ENCODE assay signal across 8 cellular contexts in genomic region chr1:160997323-160998038, GRCh38. TPM values are rescaled to one million over a fixed set of nuclear protein-coding genes. Genes with fewer than 3 reads are reported as not detected.
DNase-seq lines count a peak whose midpoint lies in the region; ATAC-seq and TF ChIP-seq lines count a peak whose summit lies in the region.

No MANE protein-coding gene starts in this region.

- TF ChIP-seq CTCF in PC-3 (conservative IDR thresholded peaks at IDR 0.05; ENCODE audit: low read depth, low read length), result peak; percentile 82
- peak; percentile 72 for TF ChIP-seq CTCF in foreskin keratinocyte (conservative IDR thresholded peaks at IDR 0.05)
- peak in 1 of 3 donors; percentile 49 for TF ChIP-seq CTCF in omental fat pad (IDR thresholded peaks at IDR 0.05)

- H3K4me3 ChIP-seq in PC-3 (ENCODE audit: low read length), result no peak overlapping the region

- H3K9ac ChIP-seq in PC-3 (ENCODE audit: low read length), result no peak overlapping the region

- H3K27me3 ChIP-seq in PC-3 (ENCODE audit: low read length) (no peaks in the 10 kb centered on the region), foreskin keratinocyte (no peaks in the 10 kb centered on the region)

- no peak overlapping the region for H2AFZ ChIP-seq in PC-3 (ENCODE audit: low read length)

- peaks cover 43% of the 10 kb centered on the region for H3K36me3 ChIP-seq in PC-3 (ENCODE audit: low read depth, low read length)

- CTCF ChIA-PET in PC-3 (lab: Charles Lee), result interaction anchor here (0.6 to 1.7 kb wide), 6 partner anchors 10 to 103 kb away, joined by 3 to 54 read pairs (median 6); partner anchors contain the start of genes F11R, KLHDC9 and USF1

- POLR2A ChIA-PET in PC-3 (lab: Charles Lee; ENCODE audit: unreplicated experiment), result interaction anchor here (0.6 to 1.3 kb wide), 4 partner anchors 10 to 155 kb away, joined by 3 to 18 read pairs (median 6); partner anchors contain the start of gene F11R

- ATAC-seq in GM21390 (IDR thresholded peaks at IDR 0.05; ENCODE audit: unreplicated experiment), result peak; percentile 54
- peak; percentile 73 for ATAC-seq in PC-3
- peak; percentile 57 for ATAC-seq in foreskin keratinocyte
- peak; percentile 87 for ATAC-seq in omental fat pad (ENCODE audit: low FRiP score)
- no peak for ATAC-seq in GM18858 (IDR thresholded peaks at IDR 0.05; ENCODE audit: unreplicated experiment)
- no peak for ATAC-seq in HG03565 (IDR thresholded peaks at IDR 0.05; ENCODE audit: unreplicated experiment)

- H3K27ac ChIP-seq in PC-3 (ENCODE audit: low read length) (peak overlapping the region; percentile 85), foreskin keratinocyte (no peak overlapping the region)

- H3K4me2 ChIP-seq in PC-3 (ENCODE audit: low read length), result no peak overlapping the region

- peaks cover 18% of the 10 kb centered on the region for H3F3A ChIP-seq in PC-3 (ENCODE audit: low read length, unreplicated experiment)

- no peaks in the 10 kb centered on the region for H3K9me2 ChIP-seq in PC-3 (replicated peaks; ENCODE audit: low read length)

- H3K4me1 ChIP-seq in PC-3 (ENCODE audit: insufficient read depth, low read length) (peaks cover 33% of the 10 kb centered on the region), foreskin keratinocyte (peaks cover 23% of the 10 kb centered on the region)

- BruUV-seq in PC-3 (replicated peaks; lab: Mats Ljungman, UMichigan), result no TSS peak

- peaks cover 4% of the 10 kb centered on the region for H3K79me2 ChIP-seq in PC-3 (ENCODE audit: low read length)

- H3K9me3 ChIP-seq in PC-3 (ENCODE audit: low read length), result no peaks in the 10 kb centered on the region

- DNase-seq in Ammon's horn (ENCODE audit: low spot score) (peak; percentile 73), PC-3 (peak; percentile 74), foreskin keratinocyte (peak in 1 of 2 donors; percentile 54), omental fat pad (ENCODE audit: low spot score) (peak; percentile 46)
- DNase-seq in activated naive CD4-positive, alpha-beta T cell treated with Interleukin-2 at 50 U/mL for 16 hours, result peak; percentile 50

- intact Hi-C loops in PC-3 (cut with micrococcal nuclease), result loop anchor here (1.0 to 2.0 kb wide), 2 partner anchors 23 to 143 kb away; partner anchors contain the start of gene F11R

- no peaks in the 10 kb centered on the region for H4K20me1 ChIP-seq in PC-3 (ENCODE audit: low read length)

RNA-seq across cellular contexts. Expression of gene F11R, which starts 23.5 kb away (rescaled TPM):
- total RNA-seq in PC-3 (2014; rRNA removed) (69.2 and 81.5 TPM in 2 replicates), foreskin keratinocyte (121 and 143 TPM in 2 replicates), omental fat pad (10 to 100 TPM; 31.7 to 52.8 (median 44.4) TPM)
- polyA plus RNA-seq in foreskin keratinocyte, result 47.6 and 50.7 TPM in 2 replicates

RNA-seq across cellular contexts. Expression of gene TSTD1, which starts 41.3 kb away (rescaled TPM):
- total RNA-seq in PC-3 (2014; rRNA removed), result 10.2 and 16.5 TPM in 2 replicates
- total RNA-seq in foreskin keratinocyte, result 96.4 and 98.1 TPM in 2 replicates
- polyA plus RNA-seq in foreskin keratinocyte, result 140 and 153 TPM in 2 replicates
- 10 to 100 TPM; 26.0 to 43.1 (median 30.5) TPM for total RNA-seq in omental fat pad

RNA-seq across cellular contexts. Expression of gene ITLN2, which starts 42.9 kb away (rescaled TPM):
- not detected in 2 replicates for total RNA-seq in PC-3 (2014; rRNA removed)
- not detected in 2 replicates for total RNA-seq in foreskin keratinocyte
- not detected in 2 replicates for polyA plus RNA-seq in foreskin keratinocyte
- 10 to 100 TPM in 2 of 4 donors, 1 to 10 TPM in 1, not detected in 1; 6.4 to 58.9 (median 30.3) TPM for total RNA-seq in omental fat pad

RNA-seq across cellular contexts. Expression of gene USF1, which starts 48.3 kb away (rescaled TPM):
- total RNA-seq in PC-3 (2014; rRNA removed), result 111 and 113 TPM in 2 replicates
- total RNA-seq in foreskin keratinocyte, result 38.5 and 39.0 TPM in 2 replicates
- polyA plus RNA-seq in foreskin keratinocyte, result 30.9 and 31.0 TPM in 2 replicates
- 10 to 100 TPM; 44.8 to 87.5 (median 61.4) TPM for total RNA-seq in omental fat pad

Comparison
In these comparisons a context has a peak if more than half of its experiments do, and no peak if none do; other contexts are left out.
1. ATAC-seq: peak in GM21390 (single experiment), PC-3 (single experiment), foreskin keratinocyte (single experiment) and omental fat pad (single experiment); none in GM18858 (single experiment) and HG03565 (single experiment).